In genomic region chr1:211735208-211736170, GRCh38 we compare ENCODE assay signal across 1 cellular context.
A peak's percentile ranks its signal among the peaks of the same experiment; 100 is the strongest.
TF ChIP-seq lines count a peak whose summit lies in the region.

No MANE protein-coding gene starts in this region.

TF ChIP-seq in HEK293, 187 proteins besides CTCF, POLR2A, EP300 and RAD21 (continued from another document and continues in another):
- TF ChIP-seq KLF17 (tag by site-specific recombination; IDR thresholded peaks at IDR 0.05) (peak; percentile 78; the same call in 1 of the 2 replicates), ZNF274 (IDR thresholded peaks at IDR 0.05; ENCODE audit: low read length) (no peak), ZNF274 (tag by site-specific recombination; IDR thresholded peaks at IDR 0.05; ENCODE audit: borderline replicate concordance) (no peak), SP7 (tag by site-specific recombination; IDR thresholded peaks at IDR 0.05) (peak; percentile 99), ZNF830 (tag by site-specific recombination; IDR thresholded peaks at IDR 0.05; ENCODE audit: low read depth) (no peak), ZNF394 (tag by site-specific recombination; IDR thresholded peaks at IDR 0.05; ENCODE audit: borderline replicate concordance) (peak; percentile 63; the same call in 1 of the 2 replicates), ZNF791 (tag by site-specific recombination; IDR thresholded peaks at IDR 0.05) (no peak), ZSCAN18 (tag by site-specific recombination; IDR thresholded peaks at IDR 0.05) (no peak), ZNF843 (tag by site-specific recombination; IDR thresholded peaks at IDR 0.05) (no peak; the same call in 1 of the 2 replicates), ZNF37A (tag by site-specific recombination; IDR thresholded peaks at IDR 0.05) (no peak), ZNF560 (tag by site-specific recombination; IDR thresholded peaks at IDR 0.05; ENCODE audit: borderline replicate concordance) (no peak), ZNF19 (tag by site-specific recombination; IDR thresholded peaks at IDR 0.05; ENCODE audit: low read depth) (no peak), ZBTB17 (tag by site-specific recombination; IDR thresholded peaks at IDR 0.05) (peak; percentile 90), ZNF121 (tag by site-specific recombination; IDR thresholded peaks at IDR 0.05) (no peak), ZNF596 (tag by site-specific recombination; IDR thresholded peaks at IDR 0.05) (no peak), ZNF112 (tag by site-specific recombination; IDR thresholded peaks at IDR 0.05) (no peak), ZNF423 (tag by site-specific recombination; IDR thresholded peaks at IDR 0.05) (no peak), HOXD13 (CRISPR knock-in tag; IDR thresholded peaks at IDR 0.05; ENCODE audit: borderline replicate concordance) (no peak), ZNF654 (tag by site-specific recombination; IDR thresholded peaks at IDR 0.05; ENCODE audit: low read depth) (no peak), ZSCAN5A (tag by site-specific recombination; IDR thresholded peaks at IDR 0.05) (no peak), ZBTB11 (tag by site-specific recombination; conservative IDR thresholded peaks at IDR 0.05; ENCODE audit: low read depth) (no peak), ZNF776 (tag by site-specific recombination; IDR thresholded peaks at IDR 0.05; ENCODE audit: borderline replicate concordance) (no peak), PRDM6 (tag by site-specific recombination; IDR thresholded peaks at IDR 0.05) (no peak; the same call in 1 of the 2 replicates), ZNF146 (tag by site-specific recombination; IDR thresholded peaks at IDR 0.05) (no peak), HOXA7 (CRISPR knock-in tag; IDR thresholded peaks at IDR 0.05; ENCODE audit: borderline replicate concordance) (no peak), SCRT2 (tag by site-specific recombination; IDR thresholded peaks at IDR 0.05) (peak; percentile 54), ZNF26 (tag by site-specific recombination; IDR thresholded peaks at IDR 0.05) (no peak), ZNF280D (tag by site-specific recombination; IDR thresholded peaks at IDR 0.05) (0 out of 2 replicates have a peak, but pooled peaks have one; percentile 43), ZNF510 (tag by site-specific recombination; IDR thresholded peaks at IDR 0.05; ENCODE audit: insufficient replicate concordance) (no peak), ZNF670 (tag by site-specific recombination; IDR thresholded peaks at IDR 0.05; ENCODE audit: low read depth) (no peak), YY2 (tag by site-specific recombination; IDR thresholded peaks at IDR 0.05) (no peak), ZNF580 (tag by site-specific recombination; IDR thresholded peaks at IDR 0.05) (no peak), OSR2 (tag by site-specific recombination; IDR thresholded peaks at IDR 0.05) (no peak), ZNF664 (tag by site-specific recombination; IDR thresholded peaks at IDR 0.05) (no peak), MYNN (tag by site-specific recombination; IDR thresholded peaks at IDR 0.05; ENCODE audit: borderline replicate concordance) (no peak), AEBP2 (tag by site-specific recombination; IDR thresholded peaks at IDR 0.05; ENCODE audit: borderline replicate concordance) (no peak), ZNF292 (tag by site-specific recombination; IDR thresholded peaks at IDR 0.05; ENCODE audit: borderline replicate concordance, low read depth) (no peak), ELK4 (IDR thresholded peaks at IDR 0.05; ENCODE audit: borderline replicate concordance, low read depth, low read length) (no peak), REPIN1 (tag by site-specific recombination; IDR thresholded peaks at IDR 0.05; ENCODE audit: low read depth) (no peak), ZNF623 (tag by site-specific recombination; IDR thresholded peaks at IDR 0.05) (no peak), ZNF561 (tag by site-specific recombination; IDR thresholded peaks at IDR 0.05; ENCODE audit: borderline replicate concordance) (no peak), PBX3 (CRISPR knock-in tag; IDR thresholded peaks at IDR 0.05) (no peak), ZFHX2 (tag by site-specific recombination; conservative IDR thresholded peaks at IDR 0.05) (no peak)
